ENCODE assay signal across 1 cellular context in genomic region chr12:116766746-116767145, GRCh38.
TF ChIP-seq lines count a peak whose summit lies in the region.

No MANE protein-coding gene starts in this region.

TF ChIP-seq in IMR-90, 13 proteins besides CTCF, POLR2A, EP300 and RAD21 (continued from another document):
- TF ChIP-seq BHLHE40 (IDR thresholded peaks at IDR 0.05; ENCODE audit: low read depth, low read length) (no peak), USF2 (IDR thresholded peaks at IDR 0.05; ENCODE audit: low read depth, low read length) (no peak), NFE2L2 (IDR thresholded peaks at IDR 0.05; ENCODE audit: low read depth, low read length) (no peak), RFX5 (IDR thresholded peaks at IDR 0.05; ENCODE audit: low read depth, low read length) (no peak), RCOR1 (IDR thresholded peaks at IDR 0.05; ENCODE audit: insufficient replicate concordance, low read length) (no peak), MXI1 (IDR thresholded peaks at IDR 0.05; ENCODE audit: borderline replicate concordance, low read depth, low read length) (no peak)
